ENCODE assay signal across 15 cellular contexts in genomic region chr17:83096401-83097220, GRCh38. TPM values are rescaled to one million over a fixed set of nuclear protein-coding genes. Genes with fewer than 3 reads are reported as not detected.
DNase-seq lines count a peak whose midpoint lies in the region; ATAC-seq and TF ChIP-seq lines count a peak whose summit lies in the region.
"Had no signal": no experiment of that assay in that cellular context is flagged by ENCODE, and none has a peak within 500 bp of the region (broad histone marks: within the 10 kb centered on the region; RNA-seq: fewer than 3 reads in every experiment).

No MANE protein-coding gene starts in this region.

- peaks cover 95% of the 10 kb centered on the region for H3K36me3 Mint-ChIP-seq in effector memory CD8-positive, alpha-beta T cell (ENCODE audit: insufficient read depth)

- DNase-seq in NCI-H2107 treated with DMSO at 0.1 percent for 48 hours (lab: John Stamatoyannopoulos, UW; ENCODE audit: unreplicated experiment) (peak; percentile 83), gastrocnemius medialis (peak; percentile 49 to 69), NOMO-1 (lab: John Stamatoyannopoulos, UW; ENCODE audit: unreplicated experiment in 2 of 2) (no peak), DMS114 treated with DMSO at 0.1 percent for 48 hours (lab: John Stamatoyannopoulos, UW; ENCODE audit: unreplicated experiment) (no peak)
- DNase-seq in effector memory CD8-positive, alpha-beta T cell: no peak
- DNase-seq: activated CD4-positive, alpha-beta T cell treated with anti-CD3 and anti-CD28 coated beads, Interleukin-2, amount 50 U/mL, for 48 hours; C1 segment of cervical spinal cord; endodermal cell; MV-4-11; stimulated activated CD4-positive, alpha-beta T cell treated with anti-CD3 and anti-CD28 coated beads, Interleukin-4, amount 100 ng/mL, for 1 hour; T-helper 1 cell had no signal

- no peak overlapping the region for H3K4me3 ChIP-seq in HEK293 (ENCODE audit: low read depth, low read length)
- no peak overlapping the region for H3K4me3 ChIP-seq in gastrocnemius medialis

- POLR2A ChIA-PET in HEK293 (lab: Yijun Ruan, JAX): no interaction called here

- no peaks in the 10 kb centered on the region for H3K9me3 Mint-ChIP-seq in effector memory CD8-positive, alpha-beta T cell
- H3K9me3 Mint-ChIP-seq: endodermal cell; stimulated activated naive CD8-positive, alpha-beta T cell treated with anti-CD3 and anti-CD28 coated beads, Interleukin-15, Interleukin-2, amounts not matched to agents 100 ng/mL and 50 ng/mL, for 24 hours had no signal

- no peak overlapping the region for H3K4me3 Mint-ChIP-seq in effector memory CD8-positive, alpha-beta T cell
- H3K4me3 Mint-ChIP-seq: brain; endodermal cell; stimulated activated naive CD8-positive, alpha-beta T cell treated with anti-CD3 and anti-CD28 coated beads, Interleukin-15, Interleukin-2, amounts not matched to agents 100 ng/mL and 50 ng/mL, for 24 hours had no signal

- H3K4me1 Mint-ChIP-seq in effector memory CD8-positive, alpha-beta T cell (ENCODE audit: low read depth in 2 of 2): peaks cover 10 to 15% of the 10 kb centered on the region in 2 donors
- H3K4me1 Mint-ChIP-seq: endodermal cell had no signal

- TF ChIP-seq POLR2A in gastrocnemius medialis (IDR thresholded peaks at IDR 0.05): no peak

- intact Hi-C loops in gastrocnemius medialis (cut with DNase I; ENCODE audit: low total_unique reads): no loop called here

- H3K4me1 ChIP-seq in HEK293 (ENCODE audit: control insufficient read depth, insufficient read depth, low read length): peaks cover 5% of the 10 kb centered on the region; the same call in 1 of the 2 replicates
- H3K4me1 ChIP-seq in gastrocnemius medialis: peaks cover 13 to 46% of the 10 kb centered on the region in 2 donors

- H3K27me3 Mint-ChIP-seq in effector memory CD8-positive, alpha-beta T cell: peaks cover 10 to 25% of the 10 kb centered on the region in 2 donors
- H3K27me3 Mint-ChIP-seq: brain; stimulated activated naive CD8-positive, alpha-beta T cell treated with anti-CD3 and anti-CD28 coated beads, Interleukin-15, Interleukin-2, amounts not matched to agents 100 ng/mL and 50 ng/mL, for 24 hours had no signal

- CTCF ChIA-PET in HEK293 (lab: Yijun Ruan, JAX): interaction anchor here (0.6 kb wide), 1 partner anchor 745 kb away, joined by 3 read pairs; no protein-coding TSS in a partner anchor

- H3K27me3 ChIP-seq in gastrocnemius medialis: peaks cover 23 to 43% (median 41%) of the 10 kb centered on the region in 3 donors

- H3K27ac ChIP-seq in HEK293 (ENCODE audit: extremely low read depth, low read depth, low read length): no peak overlapping the region
- H3K27ac ChIP-seq in gastrocnemius medialis: no peak overlapping the region

- no peaks in the 10 kb centered on the region for H3K9me3 ChIP-seq in HEK293 (ENCODE audit: control insufficient read depth, insufficient read depth, low read depth, low read length)
- H3K9me3 ChIP-seq in gastrocnemius medialis: no peaks in the 10 kb centered on the region

- H3K36me3 ChIP-seq in HEK293 (ENCODE audit: control insufficient read depth in 2 of 2, insufficient read depth in 1 of 2, low read length in 2 of 2) (peaks cover 0 to 38% of the 10 kb centered on the region in 2 experiments; a peak in 1 of 3 replicates), gastrocnemius medialis (no peaks in the 10 kb centered on the region)

- in situ Hi-C loops in gastrocnemius medialis (cut with MboI; ENCODE audit: low sequenced_read_pairs in 4 of 4): no loop called here

- TF ChIP-seq CTCF in HEK293 (tag by site-specific recombination; IDR thresholded peaks at IDR 0.05): no peak
- TF ChIP-seq CTCF in gastrocnemius medialis (IDR thresholded peaks at IDR 0.05 in 4 of 5, conservative IDR thresholded peaks at IDR 0.05 in 1 of 5): no peak

- peak overlapping the region; percentile 75 to 88 for H3K27ac Mint-ChIP-seq in effector memory CD8-positive, alpha-beta T cell
- H3K27ac Mint-ChIP-seq: endodermal cell; stimulated activated naive CD8-positive, alpha-beta T cell treated with anti-CD3 and anti-CD28 coated beads, Interleukin-15, Interleukin-2, amounts not matched to agents 100 ng/mL and 50 ng/mL, for 24 hours had no signal

- ATAC-seq in effector memory CD8-positive, alpha-beta T cell (replicated peaks): no peak
- peak; percentile 46 to 54 for ATAC-seq in gastrocnemius medialis
- ATAC-seq in HG03045 (IDR thresholded peaks at IDR 0.05; ENCODE audit: unreplicated experiment): no peak

TF ChIP-seq in HEK293, 187 proteins besides CTCF, POLR2A, EP300 and RAD21:
- TF ChIP-seq OSR2 (tag by site-specific recombination; IDR thresholded peaks at IDR 0.05) (peak; percentile 29; the same call in 1 of the 2 replicates), ZNF600 (tag by site-specific recombination; IDR thresholded peaks at IDR 0.05) (peak; percentile 42; the same call in 1 of the 2 replicates), KLF1 (tag by site-specific recombination; IDR thresholded peaks at IDR 0.05) (peak; percentile 22; the same call in 1 of the 2 replicates), KLF17 (tag by site-specific recombination; IDR thresholded peaks at IDR 0.05) (no peak), HIC1 (tag by site-specific recombination; IDR thresholded peaks at IDR 0.05) (0 out of 2 replicates have a peak, but pooled peaks have one; percentile 23), ZNF654 (tag by site-specific recombination; IDR thresholded peaks at IDR 0.05; ENCODE audit: low read depth) (no peak), ZEB2 (tag by site-specific recombination; IDR thresholded peaks at IDR 0.05) (peak; percentile 98), ZNF18 (tag by site-specific recombination; IDR thresholded peaks at IDR 0.05) (peak; percentile 86), ZNF626 (tag by site-specific recombination; IDR thresholded peaks at IDR 0.05) (no peak), ZNF701 (tag by site-specific recombination; IDR thresholded peaks at IDR 0.05) (no peak)
TF ChIP-seq in HEK293: peak in this region for 6.

RNA-seq across cellular contexts. Expression of gene METRNL, which starts 17.2 kb away (rescaled TPM):
- 10 to 100 TPM in 3 of 4 donors, 1 to 10 TPM in 1; 6.6 to 19.7 (median 11.1) TPM for total RNA-seq in gastrocnemius medialis

Comparison
In these comparisons a context has a peak if more than half of its experiments do, and no peak if none do; other contexts are left out.
1. DNase-seq: peak in NCI-H2107 treated with DMSO at 0.1 percent for 48 hours (single experiment) and gastrocnemius medialis (2 of 2); none in effector memory CD8-positive, alpha-beta T cell (0 of 3), NOMO-1 (0 of 2) and DMS114 treated with DMSO at 0.1 percent for 48 hours (single experiment).
2. ATAC-seq: peak in gastrocnemius medialis (2 of 2); none in effector memory CD8-positive, alpha-beta T cell (single experiment) and HG03045 (single experiment).